In genomic region chr11:116835791-116836647, GRCh38 we compare ENCODE assay signal across 8 cellular contexts. TPM values are rescaled to one million over a fixed set of nuclear protein-coding genes. Genes with fewer than 3 reads are reported as not detected.
DNase-seq lines count a peak whose midpoint lies in the region; ATAC-seq and TF ChIP-seq lines count a peak whose summit lies in the region.

No MANE protein-coding gene starts in this region.

- no peaks in the 10 kb centered on the region for H3K36me3 ChIP-seq in PC-9 (ENCODE audit: low read depth)

- no peaks in the 10 kb centered on the region for H3K79me2 ChIP-seq in PC-9 (ENCODE audit: low read depth)

- H3K4me2 ChIP-seq in PC-9: peak overlapping the region; percentile 62

- BruUV-seq in PC-9 (replicated peaks; lab: Mats Ljungman, UMichigan): no TSS peak

- no peaks in the 10 kb centered on the region for H3K27me3 ChIP-seq in PC-9 (ENCODE audit: insufficient read depth, low read depth)

- H3K4me1 ChIP-seq in PC-9 (replicated peaks; ENCODE audit: insufficient read depth): peaks cover 8% of the 10 kb centered on the region; the same call in 1 of the 2 replicates

- POLR2A ChIA-PET in PC-9 (lab: Charles Lee; ENCODE audit: unreplicated experiment): interaction anchor here (0.6 kb wide), 1 partner anchor 44 kb away, joined by 3 read pairs; no protein-coding TSS in a partner anchor
- POLR2A ChIA-PET in naive thymus-derived CD8-positive, alpha-beta T cell (lab: Charles Lee): interaction anchor here (0.8 to 5.7 kb wide), 11 partner anchors 13 to 395 kb away, joined by 3 to 60 read pairs (median 6); partner anchors contain the start of genes APOA5, BUD13, PAFAH1B2 and PCSK7

- TF ChIP-seq EP300 in Ishikawa (IDR thresholded peaks at IDR 0.05; ENCODE audit: borderline replicate concordance): no peak

- H3K9me3 ChIP-seq in PC-9 (ENCODE audit: insufficient read depth, low read depth): no peaks in the 10 kb centered on the region

- peak; percentile 76 for ATAC-seq in GM21526 (IDR thresholded peaks at IDR 0.05; ENCODE audit: low FRiP score, unreplicated experiment)
- peak; percentile 92 to 96 for ATAC-seq in naive thymus-derived CD8-positive, alpha-beta T cell
- ATAC-seq in stimulated activated naive B cell treated with anti-CD40 and anti-IgM and Interleukin-4, amounts not matched to agents 10 μg/mL and 1 μg/mL and 100 μg/mL, for 72 hours (replicated peaks): peak; percentile 84 to 86

- H2AFZ ChIP-seq in PC-9: no peak overlapping the region

- CTCF ChIA-PET in PC-9 (lab: Charles Lee): interaction anchor here (0.6 to 1.8 kb wide), 7 partner anchors 42 to 390 kb away, joined by 4 to 16 read pairs (median 4); partner anchors contain the start of genes APOA5, BUD13 and ZPR1

- DNase-seq in DMS114 treated with DMSO at 0.1 percent for 48 hours (lab: John Stamatoyannopoulos, UW; ENCODE audit: unreplicated experiment) (peak; percentile 60), PC-9 (peak; percentile 67 to 79), fibroblast of peridontal ligament (ENCODE audit: extremely low read depth) (peak; percentile 93)
- peak; percentile 52 to 68 for DNase-seq in activated T-helper 1 cell treated with anti-CD3 and anti-CD28 coated beads, Interleukin-2, amount 50 U/mL, for 16 hours (ENCODE audit: low read depth in 1 of 2, low spot score in 1 of 2)
- peak; percentile 71 to 89 (median 80) for DNase-seq in naive thymus-derived CD8-positive, alpha-beta T cell
- peak; percentile 66 for DNase-seq in stimulated activated naive B cell treated with anti-CD40 and anti-IgM and Interleukin-4, amounts not matched to agents 10 μg/mL and 1 μg/mL and 100 μg/mL, for 72 hours

- peak; percentile 72 for TF ChIP-seq RAD21 in Ishikawa (IDR thresholded peaks at IDR 0.05; ENCODE audit: low read depth)

- no peaks in the 10 kb centered on the region for H3K27me3 Mint-ChIP-seq in naive thymus-derived CD8-positive, alpha-beta T cell
- H3K27me3 Mint-ChIP-seq in stimulated activated naive B cell treated with anti-CD40 and anti-IgM and Interleukin-4, amounts not matched to agents 10 μg/mL and 1 μg/mL and 100 μg/mL, for 72 hours: peaks cover 0 to 7% of the 10 kb centered on the region in 2 donors

- no peaks in the 10 kb centered on the region for H3K9me3 Mint-ChIP-seq in naive thymus-derived CD8-positive, alpha-beta T cell
- no peaks in the 10 kb centered on the region for H3K9me3 Mint-ChIP-seq in stimulated activated naive B cell treated with anti-CD40 and anti-IgM and Interleukin-4, amounts not matched to agents 10 μg/mL and 1 μg/mL and 100 μg/mL, for 72 hours

- peak; percentile 68 for TF ChIP-seq CTCF in PC-9 (conservative IDR thresholded peaks at IDR 0.05)

- H3K4me3 Mint-ChIP-seq in naive thymus-derived CD8-positive, alpha-beta T cell: peak overlapping the region; percentile 66 to 88 (median 82)
- peak overlapping the region; percentile 72 to 73 for H3K4me3 Mint-ChIP-seq in stimulated activated naive B cell treated with anti-CD40 and anti-IgM and Interleukin-4, amounts not matched to agents 10 μg/mL and 1 μg/mL and 100 μg/mL, for 72 hours

- H3K27ac ChIP-seq in PC-9: no peak overlapping the region

- intact Hi-C loops in PC-9 (cut with micrococcal nuclease; ENCODE audit: unreplicated experiment): loop anchor here (5.0 kb wide), 1 partner anchor 49 kb away; the partner anchor contains the start of gene ZPR1

- H3K9me2 ChIP-seq in PC-9 (ENCODE audit: insufficient read depth): no peaks in the 10 kb centered on the region

- no peak overlapping the region for H3K4me3 ChIP-seq in PC-9

- no peaks in the 10 kb centered on the region for H3K36me3 Mint-ChIP-seq in naive thymus-derived CD8-positive, alpha-beta T cell
- no peaks in the 10 kb centered on the region for H3K36me3 Mint-ChIP-seq in stimulated activated naive B cell treated with anti-CD40 and anti-IgM and Interleukin-4, amounts not matched to agents 10 μg/mL and 1 μg/mL and 100 μg/mL, for 72 hours

- H3K27ac Mint-ChIP-seq in naive thymus-derived CD8-positive, alpha-beta T cell: peak overlapping the region in 8 of 10 donors; percentile 60 to 91 (median 80)
- H3K27ac Mint-ChIP-seq in stimulated activated naive B cell treated with anti-CD40 and anti-IgM and Interleukin-4, amounts not matched to agents 10 μg/mL and 1 μg/mL and 100 μg/mL, for 72 hours: peak overlapping the region; percentile 43

- no peaks in the 10 kb centered on the region for H3F3A ChIP-seq in PC-9 (ENCODE audit: insufficient read depth, low read depth)

- H4K20me1 ChIP-seq in PC-9 (ENCODE audit: insufficient read depth): no peaks in the 10 kb centered on the region

- H3K4me1 Mint-ChIP-seq in naive thymus-derived CD8-positive, alpha-beta T cell: peaks cover 5 to 18% (median 15%) of the 10 kb centered on the region in 4 donors
- peaks cover 11 to 18% of the 10 kb centered on the region in 2 donors for H3K4me1 Mint-ChIP-seq in stimulated activated naive B cell treated with anti-CD40 and anti-IgM and Interleukin-4, amounts not matched to agents 10 μg/mL and 1 μg/mL and 100 μg/mL, for 72 hours

TF ChIP-seq in Ishikawa, 13 proteins besides CTCF, POLR2A, EP300 and RAD21:
- TF ChIP-seq EGR1 (IDR thresholded peaks at IDR 0.05) (no peak), TAF1 (IDR thresholded peaks at IDR 0.05; ENCODE audit: low read depth) (no peak), REST (IDR thresholded peaks at IDR 0.05; ENCODE audit: low read depth) (no peak), CREB1 (IDR thresholded peaks at IDR 0.05; ENCODE audit: low read depth) (no peak), TEAD4 (IDR thresholded peaks at IDR 0.05) (peak; percentile 10; the same call in 1 of the 2 replicates), YY1 (IDR thresholded peaks at IDR 0.05; ENCODE audit: low read depth) (no peak), TCF12 (IDR thresholded peaks at IDR 0.05; ENCODE audit: low read depth) (peak; percentile 53), USF1 (IDR thresholded peaks at IDR 0.05) (peak; percentile 57), ZBTB7A (IDR thresholded peaks at IDR 0.05; ENCODE audit: low read depth) (peak; percentile 42; the same call in 1 of the 2 replicates), NFIC (IDR thresholded peaks at IDR 0.05) (peak; percentile 79), MAX (IDR thresholded peaks at IDR 0.05) (peak; percentile 96)

RNA-seq across cellular contexts. Expression of gene APOA1, which starts 1.4 kb away (rescaled TPM):
- total RNA-seq in PC-9 (2021): not detected in 2 replicates
- 1 to 10 TPM in 1 of 2 experiments, under 1 TPM in 1; 0.81 to 1.3 TPM for total RNA-seq in naive thymus-derived CD8-positive, alpha-beta T cell
- under 1 TPM; 0.17 to 0.29 (median 0.19) TPM for polyA plus RNA-seq in naive thymus-derived CD8-positive, alpha-beta T cell

RNA-seq across cellular contexts. Expression of gene APOC3, which starts 6.3 kb away (rescaled TPM):
- not detected in 2 replicates for total RNA-seq in PC-9 (2021)
- total RNA-seq in naive thymus-derived CD8-positive, alpha-beta T cell: not detected
- not detected for polyA plus RNA-seq in naive thymus-derived CD8-positive, alpha-beta T cell

RNA-seq across cellular contexts. Expression of gene APOA4, which starts 12.9 kb away (rescaled TPM):
- total RNA-seq in PC-9 (2021): not detected in 2 replicates
- not detected for total RNA-seq in naive thymus-derived CD8-positive, alpha-beta T cell
- not detected for polyA plus RNA-seq in naive thymus-derived CD8-positive, alpha-beta T cell

RNA-seq across cellular contexts. Expression of gene APOA5, which starts 44.3 kb away (rescaled TPM):
- not detected in 2 replicates for total RNA-seq in PC-9 (2021)
- total RNA-seq in naive thymus-derived CD8-positive, alpha-beta T cell: not detected
- polyA plus RNA-seq in naive thymus-derived CD8-positive, alpha-beta T cell: not detected

RNA-seq across cellular contexts. Expression of gene ZPR1, which starts 48.2 kb away (rescaled TPM):
- 29.6 and 33.0 TPM in 2 replicates for total RNA-seq in PC-9 (2021)
- 10 to 100 TPM; 66.5 to 74.4 TPM for total RNA-seq in naive thymus-derived CD8-positive, alpha-beta T cell
- polyA plus RNA-seq in naive thymus-derived CD8-positive, alpha-beta T cell: 10 to 100 TPM; 29.5 to 42.9 (median 36.1) TPM
